Comparison of ENCODE assay signal across 1 cellular context in the genomic region with DNA sequence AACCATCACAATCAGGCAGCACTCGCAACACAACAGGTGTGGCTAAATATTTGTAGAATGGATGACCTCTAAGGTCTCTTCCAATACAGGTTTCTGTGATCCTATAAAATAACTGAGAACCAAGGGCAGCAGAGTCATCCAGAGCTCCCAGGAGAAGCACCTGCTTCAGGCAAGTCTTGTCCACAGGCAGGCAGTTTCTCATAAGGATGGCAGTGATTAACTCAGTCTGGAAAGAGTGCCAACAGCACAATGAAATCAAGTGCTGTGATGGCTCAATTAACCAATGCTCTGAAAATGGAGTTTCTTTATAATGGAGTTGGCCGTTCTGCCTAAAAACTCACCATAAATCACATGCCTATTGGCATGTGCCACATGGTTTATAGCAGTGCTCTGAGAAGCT.
TF ChIP-seq lines count a peak whose summit lies in the region.

No MANE protein-coding gene starts in this region.

TF ChIP-seq in HepG2, 621 proteins besides CTCF, POLR2A, EP300 and RAD21:
- TF ChIP-seq, protein P1, sequence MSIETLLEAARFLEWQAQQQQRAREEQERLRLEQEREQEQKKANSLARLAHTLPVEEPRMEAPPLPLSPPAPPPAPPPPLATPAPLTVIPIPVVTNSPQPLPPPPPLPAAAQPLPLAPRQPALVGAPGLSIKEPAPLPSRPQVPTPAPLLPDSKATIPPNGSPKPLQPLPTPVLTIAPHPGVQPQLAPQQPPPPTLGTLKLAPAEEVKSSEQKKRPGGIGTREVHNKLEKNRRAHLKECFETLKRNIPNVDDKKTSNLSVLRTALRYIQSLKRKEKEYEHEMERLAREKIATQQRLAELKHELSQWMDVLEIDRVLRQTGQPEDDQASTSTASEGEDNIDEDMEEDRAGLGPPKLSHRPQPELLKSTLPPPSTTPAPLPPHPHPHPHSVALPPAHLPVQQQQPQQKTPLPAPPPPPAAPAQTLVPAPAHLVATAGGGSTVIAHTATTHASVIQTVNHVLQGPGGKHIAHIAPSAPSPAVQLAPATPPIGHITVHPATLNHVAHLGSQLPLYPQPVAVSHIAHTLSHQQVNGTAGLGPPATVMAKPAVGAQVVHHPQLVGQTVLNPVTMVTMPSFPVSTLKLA (IDR thresholded peaks at IDR 0.05): peak; percentile 83
- TF ChIP-seq, protein P2, sequence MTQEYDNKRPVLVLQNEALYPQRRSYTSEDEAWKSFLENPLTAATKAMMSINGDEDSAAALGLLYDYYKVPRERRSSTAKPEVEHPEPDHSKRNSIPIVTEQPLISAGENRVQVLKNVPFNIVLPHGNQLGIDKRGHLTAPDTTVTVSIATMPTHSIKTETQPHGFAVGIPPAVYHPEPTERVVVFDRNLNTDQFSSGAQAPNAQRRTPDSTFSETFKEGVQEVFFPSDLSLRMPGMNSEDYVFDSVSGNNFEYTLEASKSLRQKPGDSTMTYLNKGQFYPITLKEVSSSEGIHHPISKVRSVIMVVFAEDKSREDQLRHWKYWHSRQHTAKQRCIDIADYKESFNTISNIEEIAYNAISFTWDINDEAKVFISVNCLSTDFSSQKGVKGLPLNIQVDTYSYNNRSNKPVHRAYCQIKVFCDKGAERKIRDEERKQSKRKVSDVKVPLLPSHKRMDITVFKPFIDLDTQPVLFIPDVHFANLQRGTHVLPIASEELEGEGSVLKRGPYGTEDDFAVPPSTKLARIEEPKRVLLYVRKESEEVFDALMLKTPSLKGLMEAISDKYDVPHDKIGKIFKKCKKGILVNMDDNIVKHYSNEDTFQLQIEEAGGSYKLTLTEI (CRISPR knock-in tag; conservative IDR thresholded peaks at IDR 0.05): no peak
TF ChIP-seq in HepG2: peak in this region for 1.
